In genomic region chr6:124294572-124294971, GRCh38 we compare ENCODE assay signal across 26 cellular contexts.
A peak's percentile ranks its signal among the peaks of the same experiment; 100 is the strongest.
DNase-seq lines count a peak whose midpoint lies in the region; ATAC-seq and TF ChIP-seq lines count a peak whose summit lies in the region.
"Had no signal": no experiment of that assay in that cellular context is flagged by ENCODE, and none has a peak within 500 bp of the region (broad histone marks: within the 10 kb centered on the region; RNA-seq: fewer than 3 reads in every experiment).

No MANE protein-coding gene starts in this region.

- H3K4me3 ChIP-seq in BE2C (ENCODE audit: low read depth, low read length): no peak overlapping the region
- H3K4me3 ChIP-seq: dorsolateral prefrontal cortex, heart left ventricle, right lobe of liver, SK-N-MC had no signal

- no peaks in the 10 kb centered on the region for H3K27me3 ChIP-seq in BE2C
- H3K27me3 ChIP-seq: dorsolateral prefrontal cortex, heart left ventricle, right lobe of liver had no signal

- no peak for ATAC-seq in HG02870 (IDR thresholded peaks at IDR 0.05; ENCODE audit: unreplicated experiment)
- ATAC-seq in HG02642 (IDR thresholded peaks at IDR 0.05; ENCODE audit: poor library complexity, unreplicated experiment): no peak
- ATAC-seq: heart left ventricle; right lobe of liver; stimulated activated effector memory CD8-positive, alpha-beta T cell treated with anti-CD3 and anti-CD28 coated beads, Interleukin-12 subunit alpha, Interleukin-12 subunit beta, amount 100 ng/mL, for 72 hours had no signal

- no peaks in the 10 kb centered on the region for H3K36me3 ChIP-seq in BE2C
- H3K36me3 ChIP-seq: heart left ventricle, right lobe of liver had no signal

- no peak for TF ChIP-seq CTCF in BE2C (IDR thresholded peaks at IDR 0.05; ENCODE audit: low read depth, low read length)

- no peaks in the 10 kb centered on the region for H3K9me3 ChIP-seq in BE2C
- H3K9me3 ChIP-seq: heart left ventricle, right lobe of liver had no signal

- peak; percentile 68 for DNase-seq in LHCN-M2 (ENCODE audit: low read depth)
- DNase-seq in RPMI7951 (ENCODE audit: low read depth): peak; percentile 0
- peak; percentile 27 for DNase-seq in epithelial cell of prostate (ENCODE audit: low read depth, low spot score)
- peak; percentile 27 for DNase-seq in non-pigmented ciliary epithelial cell (ENCODE audit: low read depth)
- DNase-seq in BE2C: no peak
- DNase-seq in HPDE6-E6E7 (ENCODE audit: extremely low spot score): no peak
- DNase-seq: activated T-cell treated with anti-CD3 and anti-CD28 coated beads for 4 hours; aorta; cerebellar nuclear complex; DND-41; dorsolateral prefrontal cortex; foreskin fibroblast; HCEC 1CT; heart left ventricle; KG1; MV-4-11; NCI-H1436 treated with DMSO at 0.1 percent for 48 hours; NCI-H524; right lobe of liver; RPMI8226; stimulated activated CD4-positive, alpha-beta T cell treated with anti-CD3 and anti-CD28 coated beads, Interleukin-4, amount 100 ng/mL, for 24 hours had no signal

- H3K27ac ChIP-seq in epithelial cell of prostate: no peak overlapping the region
- H3K27ac ChIP-seq: C4-2B, dorsolateral prefrontal cortex, heart left ventricle, right lobe of liver, SK-N-MC had no signal

- H3K4me1 ChIP-seq in BE2C: no peaks in the 10 kb centered on the region
- H3K4me1 ChIP-seq: heart left ventricle, right lobe of liver had no signal

Comparison
In these comparisons a context has a peak if more than half of its experiments do, and no peak if none do; other contexts are left out.
1. DNase-seq: peak in LHCN-M2 (single experiment), RPMI7951 (single experiment), epithelial cell of prostate (single experiment) and non-pigmented ciliary epithelial cell (single experiment); none in BE2C (single experiment) and HPDE6-E6E7 (single experiment).